ENCODE assay signal across 1 cellular context in genomic region chr17:74981979-74982662, GRCh38.
TF ChIP-seq lines count a peak whose summit lies in the region.

No MANE protein-coding gene starts in this region.

TF ChIP-seq in K562, 482 proteins besides CTCF, POLR2A, EP300 and RAD21 (continued from another document and continues in another):
- TF ChIP-seq, protein P1, sequence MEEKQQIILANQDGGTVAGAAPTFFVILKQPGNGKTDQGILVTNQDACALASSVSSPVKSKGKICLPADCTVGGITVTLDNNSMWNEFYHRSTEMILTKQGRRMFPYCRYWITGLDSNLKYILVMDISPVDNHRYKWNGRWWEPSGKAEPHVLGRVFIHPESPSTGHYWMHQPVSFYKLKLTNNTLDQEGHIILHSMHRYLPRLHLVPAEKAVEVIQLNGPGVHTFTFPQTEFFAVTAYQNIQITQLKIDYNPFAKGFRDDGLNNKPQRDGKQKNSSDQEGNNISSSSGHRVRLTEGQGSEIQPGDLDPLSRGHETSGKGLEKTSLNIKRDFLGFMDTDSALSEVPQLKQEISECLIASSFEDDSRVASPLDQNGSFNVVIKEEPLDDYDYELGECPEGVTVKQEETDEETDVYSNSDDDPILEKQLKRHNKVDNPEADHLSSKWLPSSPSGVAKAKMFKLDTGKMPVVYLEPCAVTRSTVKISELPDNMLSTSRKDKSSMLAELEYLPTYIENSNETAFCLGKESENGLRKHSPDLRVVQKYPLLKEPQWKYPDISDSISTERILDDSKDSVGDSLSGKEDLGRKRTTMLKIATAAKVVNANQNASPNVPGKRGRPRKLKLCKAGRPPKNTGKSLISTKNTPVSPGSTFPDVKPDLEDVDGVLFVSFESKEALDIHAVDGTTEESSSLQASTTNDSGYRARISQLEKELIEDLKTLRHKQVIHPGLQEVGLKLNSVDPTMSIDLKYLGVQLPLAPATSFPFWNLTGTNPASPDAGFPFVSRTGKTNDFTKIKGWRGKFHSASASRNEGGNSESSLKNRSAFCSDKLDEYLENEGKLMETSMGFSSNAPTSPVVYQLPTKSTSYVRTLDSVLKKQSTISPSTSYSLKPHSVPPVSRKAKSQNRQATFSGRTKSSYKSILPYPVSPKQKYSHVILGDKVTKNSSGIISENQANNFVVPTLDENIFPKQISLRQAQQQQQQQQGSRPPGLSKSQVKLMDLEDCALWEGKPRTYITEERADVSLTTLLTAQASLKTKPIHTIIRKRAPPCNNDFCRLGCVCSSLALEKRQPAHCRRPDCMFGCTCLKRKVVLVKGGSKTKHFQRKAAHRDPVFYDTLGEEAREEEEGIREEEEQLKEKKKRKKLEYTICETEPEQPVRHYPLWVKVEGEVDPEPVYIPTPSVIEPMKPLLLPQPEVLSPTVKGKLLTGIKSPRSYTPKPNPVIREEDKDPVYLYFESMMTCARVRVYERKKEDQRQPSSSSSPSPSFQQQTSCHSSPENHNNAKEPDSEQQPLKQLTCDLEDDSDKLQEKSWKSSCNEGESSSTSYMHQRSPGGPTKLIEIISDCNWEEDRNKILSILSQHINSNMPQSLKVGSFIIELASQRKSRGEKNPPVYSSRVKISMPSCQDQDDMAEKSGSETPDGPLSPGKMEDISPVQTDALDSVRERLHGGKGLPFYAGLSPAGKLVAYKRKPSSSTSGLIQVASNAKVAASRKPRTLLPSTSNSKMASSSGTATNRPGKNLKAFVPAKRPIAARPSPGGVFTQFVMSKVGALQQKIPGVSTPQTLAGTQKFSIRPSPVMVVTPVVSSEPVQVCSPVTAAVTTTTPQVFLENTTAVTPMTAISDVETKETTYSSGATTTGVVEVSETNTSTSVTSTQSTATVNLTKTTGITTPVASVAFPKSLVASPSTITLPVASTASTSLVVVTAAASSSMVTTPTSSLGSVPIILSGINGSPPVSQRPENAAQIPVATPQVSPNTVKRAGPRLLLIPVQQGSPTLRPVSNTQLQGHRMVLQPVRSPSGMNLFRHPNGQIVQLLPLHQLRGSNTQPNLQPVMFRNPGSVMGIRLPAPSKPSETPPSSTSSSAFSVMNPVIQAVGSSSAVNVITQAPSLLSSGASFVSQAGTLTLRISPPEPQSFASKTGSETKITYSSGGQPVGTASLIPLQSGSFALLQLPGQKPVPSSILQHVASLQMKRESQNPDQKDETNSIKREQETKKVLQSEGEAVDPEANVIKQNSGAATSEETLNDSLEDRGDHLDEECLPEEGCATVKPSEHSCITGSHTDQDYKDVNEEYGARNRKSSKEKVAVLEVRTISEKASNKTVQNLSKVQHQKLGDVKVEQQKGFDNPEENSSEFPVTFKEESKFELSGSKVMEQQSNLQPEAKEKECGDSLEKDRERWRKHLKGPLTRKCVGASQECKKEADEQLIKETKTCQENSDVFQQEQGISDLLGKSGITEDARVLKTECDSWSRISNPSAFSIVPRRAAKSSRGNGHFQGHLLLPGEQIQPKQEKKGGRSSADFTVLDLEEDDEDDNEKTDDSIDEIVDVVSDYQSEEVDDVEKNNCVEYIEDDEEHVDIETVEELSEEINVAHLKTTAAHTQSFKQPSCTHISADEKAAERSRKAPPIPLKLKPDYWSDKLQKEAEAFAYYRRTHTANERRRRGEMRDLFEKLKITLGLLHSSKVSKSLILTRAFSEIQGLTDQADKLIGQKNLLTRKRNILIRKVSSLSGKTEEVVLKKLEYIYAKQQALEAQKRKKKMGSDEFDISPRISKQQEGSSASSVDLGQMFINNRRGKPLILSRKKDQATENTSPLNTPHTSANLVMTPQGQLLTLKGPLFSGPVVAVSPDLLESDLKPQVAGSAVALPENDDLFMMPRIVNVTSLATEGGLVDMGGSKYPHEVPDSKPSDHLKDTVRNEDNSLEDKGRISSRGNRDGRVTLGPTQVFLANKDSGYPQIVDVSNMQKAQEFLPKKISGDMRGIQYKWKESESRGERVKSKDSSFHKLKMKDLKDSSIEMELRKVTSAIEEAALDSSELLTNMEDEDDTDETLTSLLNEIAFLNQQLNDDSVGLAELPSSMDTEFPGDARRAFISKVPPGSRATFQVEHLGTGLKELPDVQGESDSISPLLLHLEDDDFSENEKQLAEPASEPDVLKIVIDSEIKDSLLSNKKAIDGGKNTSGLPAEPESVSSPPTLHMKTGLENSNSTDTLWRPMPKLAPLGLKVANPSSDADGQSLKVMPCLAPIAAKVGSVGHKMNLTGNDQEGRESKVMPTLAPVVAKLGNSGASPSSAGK (IDR thresholded peaks at IDR 0.05), result peak; percentile 87
- TF ChIP-seq, protein P2, sequence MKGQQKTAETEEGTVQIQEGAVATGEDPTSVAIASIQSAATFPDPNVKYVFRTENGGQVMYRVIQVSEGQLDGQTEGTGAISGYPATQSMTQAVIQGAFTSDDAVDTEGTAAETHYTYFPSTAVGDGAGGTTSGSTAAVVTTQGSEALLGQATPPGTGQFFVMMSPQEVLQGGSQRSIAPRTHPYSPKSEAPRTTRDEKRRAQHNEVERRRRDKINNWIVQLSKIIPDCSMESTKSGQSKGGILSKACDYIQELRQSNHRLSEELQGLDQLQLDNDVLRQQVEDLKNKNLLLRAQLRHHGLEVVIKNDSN (CRISPR knock-in tag; IDR thresholded peaks at IDR 0.05), result no peak
- TF ChIP-seq FOXM1 (IDR thresholded peaks at IDR 0.05; ENCODE audit: low read depth) (no peak), FOXM1 (CRISPR knock-in tag; IDR thresholded peaks at IDR 0.05; ENCODE audit: low read depth) (no peak), NBN (IDR thresholded peaks at IDR 0.05; ENCODE audit: low read depth) (peak; percentile 94), FOXJ3 (CRISPR knock-in tag; IDR thresholded peaks at IDR 0.05) (no peak), TAF9B (IDR thresholded peaks at IDR 0.05; ENCODE audit: partially characterized antibody) (peak; percentile 57), ERF (CRISPR knock-in tag; IDR thresholded peaks at IDR 0.05) (0 out of 2 replicates have a peak, but pooled peaks have one; percentile 24), SIRT6 (IDR thresholded peaks at IDR 0.05; ENCODE audit: low read depth, low read length) (no peak), XRCC3 (IDR thresholded peaks at IDR 0.05) (no peak), YY1 (IDR thresholded peaks at IDR 0.05; ENCODE audit: borderline replicate concordance in 1 of 3, control insufficient read depth in 1 of 3, extremely low read depth in 1 of 3, insufficient read depth in 3 of 3, insufficient read length in 1 of 3, insufficient replicate concordance in 2 of 3, low read depth in 1 of 3, low read length in 2 of 3) (peak in 2 of 3 experiments; percentile 43 to 62), ZNF445 (CRISPR knock-in tag; IDR thresholded peaks at IDR 0.05; ENCODE audit: low read depth) (no peak), CBX3 (IDR thresholded peaks at IDR 0.05; ENCODE audit: borderline replicate concordance in 1 of 2, low read length in 2 of 2) (no peak; a peak in 1 of 3 replicates), SAFB2 (IDR thresholded peaks at IDR 0.05; ENCODE audit: borderline replicate concordance, low read depth, low read length, severe bottlenecking) (no peak), PHB2 (IDR thresholded peaks at IDR 0.05; ENCODE audit: low read depth) (no peak), ZNF23 (CRISPR knock-in tag; IDR thresholded peaks at IDR 0.05) (no peak), BDP1 (IDR thresholded peaks at IDR 0.05; ENCODE audit: insufficient read depth, insufficient read length) (no peak), TFAP4 (CRISPR knock-in tag; IDR thresholded peaks at IDR 0.05; ENCODE audit: borderline replicate concordance) (peak; percentile 86), KLF1 (tag; IDR thresholded peaks at IDR 0.05) (peak; percentile 95), NONO (IDR thresholded peaks at IDR 0.05; ENCODE audit: low read depth in 2 of 2, low read length in 1 of 2) (peak; percentile 8 to 46; a peak in 2 of 4 replicates), ARID1B (IDR thresholded peaks at IDR 0.05) (peak; percentile 76), NR3C1 (CRISPR knock-in tag; IDR thresholded peaks at IDR 0.05) (no peak), GATA2 (CRISPR knock-in tag; IDR thresholded peaks at IDR 0.05) (no peak), TARDBP (IDR thresholded peaks at IDR 0.05) (peak; percentile 55; the same call in 1 of the 2 replicates), STAT6 (CRISPR knock-in tag; IDR thresholded peaks at IDR 0.05) (no peak), ZNF12 (CRISPR knock-in tag; IDR thresholded peaks at IDR 0.05) (no peak), PTTG1 (tag; IDR thresholded peaks at IDR 0.05; ENCODE audit: low read depth) (no peak), ARHGAP35 (IDR thresholded peaks at IDR 0.05; ENCODE audit: partially characterized antibody) (no peak), PRDM10 (IDR thresholded peaks at IDR 0.05; ENCODE audit: partially characterized antibody) (peak; percentile 67), ZNF780A (CRISPR knock-in tag; IDR thresholded peaks at IDR 0.05) (no peak), LEF1 (IDR thresholded peaks at IDR 0.05) (peak; percentile 86)
- TF ChIP-seq, protein P3, sequence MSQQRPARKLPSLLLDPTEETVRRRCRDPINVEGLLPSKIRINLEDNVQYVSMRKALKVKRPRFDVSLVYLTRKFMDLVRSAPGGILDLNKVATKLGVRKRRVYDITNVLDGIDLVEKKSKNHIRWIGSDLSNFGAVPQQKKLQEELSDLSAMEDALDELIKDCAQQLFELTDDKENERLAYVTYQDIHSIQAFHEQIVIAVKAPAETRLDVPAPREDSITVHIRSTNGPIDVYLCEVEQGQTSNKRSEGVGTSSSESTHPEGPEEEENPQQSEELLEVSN (IDR thresholded peaks at IDR 0.05; ENCODE audit: borderline replicate concordance in 1 of 2, extremely low read depth in 1 of 2, insufficient read depth in 1 of 2, insufficient read length in 1 of 2, low read depth in 1 of 2, low read length in 1 of 2, poor library complexity in 1 of 2, severe bottlenecking in 1 of 2), result peak; percentile 89 to 92
- TF ChIP-seq, protein P4, sequence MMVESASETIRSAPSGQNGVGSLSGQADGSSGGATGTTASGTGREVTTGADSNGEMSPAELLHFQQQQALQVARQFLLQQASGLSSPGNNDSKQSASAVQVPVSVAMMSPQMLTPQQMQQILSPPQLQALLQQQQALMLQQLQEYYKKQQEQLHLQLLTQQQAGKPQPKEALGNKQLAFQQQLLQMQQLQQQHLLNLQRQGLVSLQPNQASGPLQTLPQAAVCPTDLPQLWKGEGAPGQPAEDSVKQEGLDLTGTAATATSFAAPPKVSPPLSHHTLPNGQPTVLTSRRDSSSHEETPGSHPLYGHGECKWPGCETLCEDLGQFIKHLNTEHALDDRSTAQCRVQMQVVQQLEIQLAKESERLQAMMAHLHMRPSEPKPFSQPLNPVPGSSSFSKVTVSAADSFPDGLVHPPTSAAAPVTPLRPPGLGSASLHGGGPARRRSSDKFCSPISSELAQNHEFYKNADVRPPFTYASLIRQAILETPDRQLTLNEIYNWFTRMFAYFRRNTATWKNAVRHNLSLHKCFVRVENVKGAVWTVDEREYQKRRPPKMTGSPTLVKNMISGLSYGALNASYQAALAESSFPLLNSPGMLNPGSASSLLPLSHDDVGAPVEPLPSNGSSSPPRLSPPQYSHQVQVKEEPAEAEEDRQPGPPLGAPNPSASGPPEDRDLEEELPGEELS (CRISPR knock-in tag; IDR thresholded peaks at IDR 0.05; ENCODE audit: borderline replicate concordance), result no peak
- TF ChIP-seq, protein P5, sequence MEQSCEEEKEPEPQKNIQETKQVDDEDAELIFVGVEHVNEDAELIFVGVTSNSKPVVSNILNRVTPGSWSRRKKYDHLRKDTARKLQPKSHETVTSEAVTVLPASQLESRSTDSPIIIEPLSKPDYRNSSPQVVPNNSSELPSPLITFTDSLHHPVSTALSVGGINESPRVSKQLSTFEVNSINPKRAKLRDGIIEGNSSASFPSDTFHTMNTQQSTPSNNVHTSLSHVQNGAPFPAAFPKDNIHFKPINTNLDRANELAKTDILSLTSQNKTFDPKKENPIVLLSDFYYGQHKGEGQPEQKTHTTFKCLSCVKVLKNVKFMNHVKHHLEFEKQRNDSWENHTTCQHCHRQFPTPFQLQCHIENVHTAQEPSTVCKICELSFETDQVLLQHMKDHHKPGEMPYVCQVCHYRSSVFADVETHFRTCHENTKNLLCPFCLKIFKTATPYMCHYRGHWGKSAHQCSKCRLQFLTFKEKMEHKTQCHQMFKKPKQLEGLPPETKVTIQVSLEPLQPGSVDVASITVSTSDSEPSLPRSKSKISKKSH (CRISPR knock-in tag; IDR thresholded peaks at IDR 0.05), result no peak
